Comparison of ENCODE assay signal across 37 cellular contexts in the genomic region with DNA sequence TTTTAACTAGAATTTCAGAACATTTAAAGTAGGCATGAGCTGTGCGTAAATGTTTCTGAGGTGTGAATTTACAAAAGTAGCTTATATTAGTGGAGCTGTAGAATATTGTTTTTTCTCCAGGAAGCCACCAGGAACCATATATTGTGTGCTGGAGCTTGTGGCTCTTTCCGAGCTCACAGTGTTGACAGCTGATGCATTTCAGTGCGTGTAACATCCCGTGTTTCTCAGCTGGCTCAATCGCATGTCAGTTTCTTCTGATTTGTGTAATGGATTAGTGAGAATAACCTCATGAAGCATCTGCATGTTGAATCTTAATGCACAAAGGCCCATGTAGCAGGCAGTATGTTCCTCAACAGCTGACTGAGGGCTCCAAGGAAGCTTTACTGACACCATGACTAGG.
"Had no signal": no experiment of that assay in that cellular context is flagged by ENCODE, and none has a peak within 500 bp of the region (broad histone marks: within the 10 kb centered on the region; RNA-seq: fewer than 3 reads in every experiment).

No MANE protein-coding gene starts in this region.

- H3K27ac ChIP-seq: adrenal gland, ascending aorta, body of pancreas, brain microvascular endothelial cell, breast epithelium, cardiac muscle cell had no signal

- H3K27me3 Mint-ChIP-seq: activated naive CD4-positive, alpha-beta T cell treated with anti-CD3 and anti-CD28 coated beads, Interleukin-2, amount 10 ng/mL, durations not matched to agents 7 days and 5 days; activated naive CD4-positive, alpha-beta T cell treated with anti-CD3 and anti-CD28 coated beads, Interleukin-2, amount 50 U/mL, for 24 hours; activated naive CD8-positive, alpha-beta T cell; activated naive CD8-positive, alpha-beta T cell treated with anti-CD3 and anti-CD28 coated beads for 36 hours; activated naive CD8-positive, alpha-beta T cell treated with anti-CD3 and anti-CD28 coated beads, Interleukin-2, amount 10 ng/mL, durations not matched to agents 7 days and 5 days; activated naive CD8-positive, alpha-beta T cell treated with anti-CD3 and anti-CD28 coated beads, Interleukin-2, amount 50 U/mL, for 24 hours; activated T-cell treated with anti-CD3 and anti-CD28 coated beads, Interleukin-2, amount 50 U/mL, for 24 hours; brain; central memory CD8-positive, alpha-beta T cell had no signal

- H3K4me3 Mint-ChIP-seq: activated naive CD4-positive, alpha-beta T cell treated with anti-CD3 and anti-CD28 coated beads for 36 hours; activated naive CD4-positive, alpha-beta T cell treated with anti-CD3 and anti-CD28 coated beads, Interleukin-2, amount 10 ng/mL, durations not matched to agents 7 days and 5 days; activated naive CD4-positive, alpha-beta T cell treated with anti-CD3 and anti-CD28 coated beads, Interleukin-2, amount 50 U/mL, for 24 hours; activated naive CD8-positive, alpha-beta T cell; activated naive CD8-positive, alpha-beta T cell treated with anti-CD3 and anti-CD28 coated beads for 36 hours; activated naive CD8-positive, alpha-beta T cell treated with anti-CD3 and anti-CD28 coated beads, Interleukin-2, amount 10 ng/mL, durations not matched to agents 7 days and 5 days; activated naive CD8-positive, alpha-beta T cell treated with anti-CD3 and anti-CD28 coated beads, Interleukin-2, amount 50 U/mL, for 24 hours; activated T-cell treated with anti-CD3 and anti-CD28 coated beads, Interleukin-2, amount 50 U/mL, for 24 hours; activated T-cell treated with anti-CD3 and anti-CD28 coated beads, Interleukin-2, amount 50 U/mL, for 4 hours; activated T-cell treated with anti-CD3 and anti-CD28 coated beads, Interleukin-2, amount 50 U/mL, for 72 hours; activated T-helper 1 cell treated with anti-CD3 and anti-CD28 coated beads, Interleukin-12 subunit alpha, Interleukin-12 subunit beta, Interleukin-2, Interleukin-4 antibody, amounts not matched to agents 30 ng/mL and 10 ng/mL and 1 ng/mL, durations not matched to agents 14 hours and 24 hours and 36 hours; brain; central memory CD8-positive, alpha-beta T cell had no signal

- H3K36me3 Mint-ChIP-seq: activated naive CD4-positive, alpha-beta T cell treated with anti-CD3 and anti-CD28 coated beads, Interleukin-2, amount 50 U/mL, for 72 hours had no signal

- H3K36me3 ChIP-seq: adrenal gland, ascending aorta, brain microvascular endothelial cell, breast epithelium, cardiac muscle cell had no signal

- H3K9me3 Mint-ChIP-seq: activated naive CD4-positive, alpha-beta T cell treated with anti-CD3 and anti-CD28 coated beads for 36 hours; activated naive CD4-positive, alpha-beta T cell treated with anti-CD3 and anti-CD28 coated beads, Interleukin-2, amount 10 ng/mL, durations not matched to agents 7 days and 5 days; activated naive CD4-positive, alpha-beta T cell treated with anti-CD3 and anti-CD28 coated beads, Interleukin-2, amount 50 U/mL, for 24 hours; activated naive CD4-positive, alpha-beta T cell treated with anti-CD3 and anti-CD28 coated beads, Interleukin-2, amount 50 U/mL, for 72 hours; activated naive CD8-positive, alpha-beta T cell treated with anti-CD3 and anti-CD28 coated beads for 36 hours; activated naive CD8-positive, alpha-beta T cell treated with anti-CD3 and anti-CD28 coated beads, Interleukin-2, amount 10 ng/mL, durations not matched to agents 7 days and 5 days; activated naive CD8-positive, alpha-beta T cell treated with anti-CD3 and anti-CD28 coated beads, Interleukin-2, amount 50 U/mL, for 24 hours; activated T-cell treated with anti-CD3 and anti-CD28 coated beads, Interleukin-2, amount 50 U/mL, for 24 hours; activated T-cell treated with anti-CD3 and anti-CD28 coated beads, Interleukin-2, amount 50 U/mL, for 4 hours; activated T-cell treated with anti-CD3 and anti-CD28 coated beads, Interleukin-2, amount 50 U/mL, for 72 hours; activated T-helper 1 cell treated with anti-CD3 and anti-CD28 coated beads, Interleukin-12 subunit alpha, Interleukin-12 subunit beta, Interleukin-2, Interleukin-4 antibody, amounts not matched to agents 30 ng/mL and 10 ng/mL and 1 ng/mL, durations not matched to agents 14 hours and 24 hours and 36 hours; activated T-helper 2 cell treated with anti-CD3 and anti-CD28 coated beads, Interferon-gamma antibody, Interleukin-2, Interleukin-4, amounts not matched to agents 10 μg/mL and 5 μg/mL and 100 μg/mL, durations not matched to agents 14 hours and 24 hours and 36 hours; central memory CD8-positive, alpha-beta T cell had no signal

- DNase-seq: activated effector memory CD4-positive, alpha-beta T cell treated with anti-CD3 and anti-CD28 coated beads, Interleukin-2, amount 50 U/mL, for 16 hours; activated effector memory CD4-positive, alpha-beta T cell treated with Interleukin-2 at 50 U/mL for 16 hours; activated gamma-delta T cell; activated gamma-delta T cell treated with Interleukin-2 at 50 U/mL for 16 hours; activated naive CD4-positive, alpha-beta T cell; activated naive CD4-positive, alpha-beta T cell treated with anti-CD3 and anti-CD28 coated beads for 36 hours; activated naive CD4-positive, alpha-beta T cell treated with anti-CD3 and anti-CD28 coated beads, Interleukin-2, amount 10 ng/mL, durations not matched to agents 7 days and 5 days; activated naive CD4-positive, alpha-beta T cell treated with anti-CD3 and anti-CD28 coated beads, Interleukin-2, amount 50 U/mL, for 16 hours; activated naive CD4-positive, alpha-beta T cell treated with Interleukin-2 at 50 U/mL for 16 hours; activated naive CD8-positive, alpha-beta T cell treated with anti-CD3 and anti-CD28 coated beads for 36 hours; activated naive CD8-positive, alpha-beta T cell treated with anti-CD3 and anti-CD28 coated beads, Interleukin-2, amount 10 ng/mL, durations not matched to agents 7 days and 5 days; activated naive CD8-positive, alpha-beta T cell treated with anti-CD3 and anti-CD28 coated beads, Interleukin-2, amount 50 U/mL, for 24 hours; activated T-cell treated with anti-CD3 and anti-CD28 coated beads, Interleukin-2, amount 50 U/mL, for 1 hour; activated T-cell treated with anti-CD3 and anti-CD28 coated beads, Interleukin-2, amount 50 U/mL, for 24 hours; activated T-cell treated with anti-CD3 and anti-CD28 coated beads, Interleukin-2, amount 50 U/mL, for 4 hours; activated T-cell treated with anti-CD3 and anti-CD28 coated beads, Interleukin-2, amount 50 U/mL, for 48 hours; activated T-cell treated with anti-CD3 and anti-CD28 coated beads, Interleukin-2, amount 50 U/mL, for 72 hours; adrenal gland; amniotic stem cell; amygdala; anterior cingulate cortex; aorta; body of pancreas; brain microvascular endothelial cell; caudate nucleus; central memory CD4-positive, alpha-beta T cell; cerebellar nuclear complex had no signal

- H3K4me3 ChIP-seq: adrenal gland, ascending aorta, body of pancreas, breast epithelium, cardiac muscle cell had no signal

- H3K27me3 ChIP-seq: adrenal gland, ascending aorta, body of pancreas, brain microvascular endothelial cell, breast epithelium, cardiac muscle cell had no signal

- H3K4me1 ChIP-seq: adrenal gland, ascending aorta, breast epithelium had no signal

- ATAC-seq: activated naive CD4-positive, alpha-beta T cell treated with anti-CD3 and anti-CD28 coated beads, Interleukin-2, amount 50 U/mL, for 72 hours; activated naive CD8-positive, alpha-beta T cell treated with anti-CD3 and anti-CD28 coated beads, Interleukin-2, amount 50 U/mL, for 24 hours; activated T-cell treated with anti-CD3 and anti-CD28 coated beads, Interleukin-2, amount 50 U/mL, for 4 hours; activated T-cell treated with anti-CD3 and anti-CD28 coated beads, Interleukin-2, amount 50 U/mL, for 72 hours; body of pancreas had no signal

- H3K27ac Mint-ChIP-seq: activated naive CD4-positive, alpha-beta T cell treated with anti-CD3 and anti-CD28 coated beads for 36 hours; activated naive CD4-positive, alpha-beta T cell treated with anti-CD3 and anti-CD28 coated beads, Interleukin-2, amount 10 ng/mL, durations not matched to agents 7 days and 5 days; activated naive CD4-positive, alpha-beta T cell treated with anti-CD3 and anti-CD28 coated beads, Interleukin-2, amount 50 U/mL, for 24 hours; activated naive CD4-positive, alpha-beta T cell treated with anti-CD3 and anti-CD28 coated beads, Interleukin-2, amount 50 U/mL, for 72 hours; activated naive CD8-positive, alpha-beta T cell; activated naive CD8-positive, alpha-beta T cell treated with anti-CD3 and anti-CD28 coated beads for 36 hours; activated naive CD8-positive, alpha-beta T cell treated with anti-CD3 and anti-CD28 coated beads, Interleukin-2, amount 10 ng/mL, durations not matched to agents 7 days and 5 days; activated naive CD8-positive, alpha-beta T cell treated with anti-CD3 and anti-CD28 coated beads, Interleukin-2, amount 50 U/mL, for 24 hours; activated T-cell treated with anti-CD3 and anti-CD28 coated beads, Interleukin-2, amount 50 U/mL, for 24 hours; activated T-cell treated with anti-CD3 and anti-CD28 coated beads, Interleukin-2, amount 50 U/mL, for 72 hours; activated T-helper 1 cell treated with anti-CD3 and anti-CD28 coated beads, Interleukin-12 subunit alpha, Interleukin-12 subunit beta, Interleukin-2, Interleukin-4 antibody, amounts not matched to agents 30 ng/mL and 10 ng/mL and 1 ng/mL, durations not matched to agents 14 hours and 24 hours and 36 hours; activated T-helper 2 cell treated with anti-CD3 and anti-CD28 coated beads, Interferon-gamma antibody, Interleukin-2, Interleukin-4, amounts not matched to agents 10 μg/mL and 5 μg/mL and 100 μg/mL, durations not matched to agents 14 hours and 24 hours and 36 hours had no signal

- H3K9me3 ChIP-seq: adrenal gland, ascending aorta, body of pancreas, breast epithelium had no signal
